ENCODE assay signal across 35 cellular contexts in genomic region chr3:154338570-154338969, GRCh38.
"Had no signal": no experiment of that assay in that cellular context is flagged by ENCODE, and none has a peak within 500 bp of the region (broad histone marks: within the 10 kb centered on the region; RNA-seq: fewer than 3 reads in every experiment).

No MANE protein-coding gene starts in this region.

- H3K4me3 ChIP-seq: MG63 had no signal

- H3K9me3 ChIP-seq: MG63 had no signal

- H3K27ac ChIP-seq: KMS-11 had no signal

- DNase-seq: Karpas-422, Kasumi-1, MG63, MM.1S, MV-4-11, NCI-H1048, NCI-H1092, NCI-H1092 treated with DMSO at 0.1 percent for 48 hours, NCI-H1105, NCI-H1105 treated with DMSO at 0.1 percent for 48 hours, NCI-H1417, NCI-H1417 treated with DMSO at 0.1 percent for 48 hours, NCI-H1436, NCI-H1436 treated with DMSO at 0.1 percent for 48 hours, NCI-H146, NCI-H1694, NCI-H1694 treated with DMSO at 0.1 percent for 48 hours, NCI-H187, NCI-H187 treated with DMSO at 0.1 percent for 48 hours, NCI-H1930, NCI-H2029, NCI-H2029 treated with DMSO at 0.1 percent for 48 hours, NCI-H2081, NCI-H2081 treated with DMSO at 0.1 percent for 48 hours, NCI-H2107, NCI-H2171, NCI-H2171 treated with DMSO at 0.1 percent for 48 hours, NCI-H2227 treated with DMSO at 0.1 percent for 48 hours, NCI-H226, NCI-H345, NCI-H446, NCI-H446 treated with DMSO at 0.1 percent for 48 hours, NCI-H510A, NCI-H510A treated with DMSO at 0.1 percent for 48 hours had no signal

- H3K36me3 ChIP-seq: MG63 had no signal

- H3K9ac ChIP-seq: KMS-11 had no signal

- H3K4me2 ChIP-seq: KMS-11 had no signal
